Comparison of ENCODE assay signal across 11 cellular contexts in genomic region chr2:7468955-7469354, GRCh38.
DNase-seq lines count a peak whose midpoint lies in the region; ATAC-seq lines count a peak whose summit lies in the region.
"Had no signal": no experiment of that assay in that cellular context is flagged by ENCODE, and none has a peak within 500 bp of the region (broad histone marks: within the 10 kb centered on the region; RNA-seq: fewer than 3 reads in every experiment).

No MANE protein-coding gene starts in this region.

- H3K27ac Mint-ChIP-seq in activated T-cell treated with anti-CD3 and anti-CD28 coated beads, Interleukin-2, amount 50 U/mL, for 72 hours = peak overlapping the region; percentile 96
- H3K27ac Mint-ChIP-seq in activated CD4-positive, alpha-beta memory T cell treated with anti-CD3 and anti-CD28 coated beads for 36 hours = peak overlapping the region; percentile 95
- peak overlapping the region; percentile 41 for H3K27ac Mint-ChIP-seq in activated naive CD8-positive, alpha-beta T cell
- peak overlapping the region; percentile 98 to 100 for H3K27ac Mint-ChIP-seq in stimulated activated naive CD8-positive, alpha-beta T cell treated with anti-CD3 and anti-CD28 coated beads, Interleukin-15, amount 100 ng/mL, for 72 hours
- H3K27ac Mint-ChIP-seq: IgD-negative memory B cell had no signal

- DNase-seq in activated T-cell treated with anti-CD3 and anti-CD28 coated beads, Interleukin-2, amount 50 U/mL, for 72 hours = no peak
- DNase-seq in activated T-cell treated with anti-CD3 and anti-CD28 coated beads, Interleukin-2, amount 50 U/mL, for 48 hours = no peak
- no peak for DNase-seq in activated CD4-positive, alpha-beta memory T cell treated with anti-CD3 and anti-CD28 coated beads for 36 hours
- no peak for DNase-seq in stimulated activated naive CD8-positive, alpha-beta T cell treated with anti-CD3 and anti-CD28 coated beads, Interleukin-15, amount 100 ng/mL, for 72 hours
- DNase-seq in GF-D8 (lab: John Stamatoyannopoulos, UW) = no peak
- DNase-seq: NCI-H187 treated with DMSO at 0.1 percent for 48 hours, NCI-H510A, NCI-H82 had no signal

- H3K36me3 Mint-ChIP-seq in activated T-cell treated with anti-CD3 and anti-CD28 coated beads, Interleukin-2, amount 50 U/mL, for 72 hours (ENCODE audit: insufficient read depth in 2 of 2) = peaks cover 13 to 24% of the 10 kb centered on the region in 2 donors
- no peaks in the 10 kb centered on the region for H3K36me3 Mint-ChIP-seq in activated CD4-positive, alpha-beta memory T cell treated with anti-CD3 and anti-CD28 coated beads for 36 hours
- peaks cover 2% of the 10 kb centered on the region for H3K36me3 Mint-ChIP-seq in activated naive CD8-positive, alpha-beta T cell
- H3K36me3 Mint-ChIP-seq: IgD-negative memory B cell had no signal

- POLR2A ChIA-PET in activated CD4-positive, alpha-beta memory T cell treated with anti-CD3 and anti-CD28 coated beads for 36 hours (lab: Charles Lee) = no interaction called here

- peak overlapping the region; percentile 23 to 60 for H3K4me3 Mint-ChIP-seq in activated T-cell treated with anti-CD3 and anti-CD28 coated beads, Interleukin-2, amount 50 U/mL, for 72 hours
- H3K4me3 Mint-ChIP-seq in activated CD4-positive, alpha-beta memory T cell treated with anti-CD3 and anti-CD28 coated beads for 36 hours = no peak overlapping the region
- no peak overlapping the region for H3K4me3 Mint-ChIP-seq in activated naive CD8-positive, alpha-beta T cell
- peak overlapping the region in 1 of 2 donors; percentile 84 for H3K4me3 Mint-ChIP-seq in stimulated activated naive CD8-positive, alpha-beta T cell treated with anti-CD3 and anti-CD28 coated beads, Interleukin-15, amount 100 ng/mL, for 72 hours
- H3K4me3 Mint-ChIP-seq: IgD-negative memory B cell had no signal

- H3K9me3 Mint-ChIP-seq in activated T-cell treated with anti-CD3 and anti-CD28 coated beads, Interleukin-2, amount 50 U/mL, for 72 hours = peaks cover 5% of the 10 kb centered on the region in 2 donors
- H3K9me3 Mint-ChIP-seq in activated CD4-positive, alpha-beta memory T cell treated with anti-CD3 and anti-CD28 coated beads for 36 hours = no peaks in the 10 kb centered on the region
- H3K9me3 Mint-ChIP-seq in activated naive CD8-positive, alpha-beta T cell (ENCODE audit: low read depth) = no peaks in the 10 kb centered on the region
- peaks cover 15 to 17% of the 10 kb centered on the region in 2 donors for H3K9me3 Mint-ChIP-seq in stimulated activated naive CD8-positive, alpha-beta T cell treated with anti-CD3 and anti-CD28 coated beads, Interleukin-15, amount 100 ng/mL, for 72 hours
- H3K9me3 Mint-ChIP-seq: IgD-negative memory B cell had no signal

- no peak for ATAC-seq in activated T-cell treated with anti-CD3 and anti-CD28 coated beads, Interleukin-2, amount 50 U/mL, for 72 hours (replicated peaks in 1 of 2)
- no peak for ATAC-seq in stimulated activated naive CD8-positive, alpha-beta T cell treated with anti-CD3 and anti-CD28 coated beads, Interleukin-15, amount 100 ng/mL, for 72 hours
- no peak for ATAC-seq in GM18861 (IDR thresholded peaks at IDR 0.05; ENCODE audit: unreplicated experiment)

- no peaks in the 10 kb centered on the region for H3K27me3 Mint-ChIP-seq in activated T-cell treated with anti-CD3 and anti-CD28 coated beads, Interleukin-2, amount 50 U/mL, for 72 hours (ENCODE audit: low read depth)
- H3K27me3 Mint-ChIP-seq in activated CD4-positive, alpha-beta memory T cell treated with anti-CD3 and anti-CD28 coated beads for 36 hours = peaks cover 8% of the 10 kb centered on the region
- H3K27me3 Mint-ChIP-seq in activated naive CD8-positive, alpha-beta T cell = no peaks in the 10 kb centered on the region
- H3K27me3 Mint-ChIP-seq in stimulated activated naive CD8-positive, alpha-beta T cell treated with anti-CD3 and anti-CD28 coated beads, Interleukin-15, amount 100 ng/mL, for 72 hours = no peaks in the 10 kb centered on the region

- H3K4me1 Mint-ChIP-seq in activated T-cell treated with anti-CD3 and anti-CD28 coated beads, Interleukin-2, amount 50 U/mL, for 72 hours (ENCODE audit: low read depth) = peaks cover 81% of the 10 kb centered on the region
- peaks cover 49% of the 10 kb centered on the region for H3K4me1 Mint-ChIP-seq in activated CD4-positive, alpha-beta memory T cell treated with anti-CD3 and anti-CD28 coated beads for 36 hours (ENCODE audit: low read depth)
- peaks cover 60% of the 10 kb centered on the region for H3K4me1 Mint-ChIP-seq in activated naive CD8-positive, alpha-beta T cell (ENCODE audit: low read depth)
- peaks cover 75% of the 10 kb centered on the region for H3K4me1 Mint-ChIP-seq in stimulated activated naive CD8-positive, alpha-beta T cell treated with anti-CD3 and anti-CD28 coated beads, Interleukin-15, amount 100 ng/mL, for 72 hours
- H3K4me1 Mint-ChIP-seq: IgD-negative memory B cell had no signal

- intact Hi-C loops in activated CD4-positive, alpha-beta memory T cell treated with anti-CD3 and anti-CD28 coated beads for 36 hours (cut with micrococcal nuclease) = loop anchor here (1.0 to 5.0 kb wide), 4 partner anchors 19 to 98 kb away; no protein-coding TSS in a partner anchor

- CTCF ChIA-PET in activated CD4-positive, alpha-beta memory T cell treated with anti-CD3 and anti-CD28 coated beads for 36 hours (lab: Charles Lee) = no interaction called here

Comparison
In these comparisons a context has a peak if more than half of its experiments do, and no peak if none do; other contexts are left out.
1. H3K27ac Mint-ChIP-seq: peak in every context shown above with its lines; median percentile 99 in stimulated activated naive CD8-positive, alpha-beta T cell treated with anti-CD3 and anti-CD28 coated beads, Interleukin-15, amount 100 ng/mL, for 72 hours; 96 in activated T-cell treated with anti-CD3 and anti-CD28 coated beads, Interleukin-2, amount 50 U/mL, for 72 hours; 95 in activated CD4-positive, alpha-beta memory T cell treated with anti-CD3 and anti-CD28 coated beads for 36 hours; 41 in activated naive CD8-positive, alpha-beta T cell.
2. H3K4me3 Mint-ChIP-seq: peak in activated T-cell treated with anti-CD3 and anti-CD28 coated beads, Interleukin-2, amount 50 U/mL, for 72 hours (2 of 2); none in activated CD4-positive, alpha-beta memory T cell treated with anti-CD3 and anti-CD28 coated beads for 36 hours (single experiment) and activated naive CD8-positive, alpha-beta T cell (single experiment).